9 cellular contexts compared by ENCODE assay signal in genomic region chr1:233326319-233326994, GRCh38. TPM values are rescaled to one million over a fixed set of nuclear protein-coding genes. Genes with fewer than 3 reads are reported as not detected.
A peak's percentile ranks its signal among the peaks of the same experiment; 100 is the strongest.
DNase-seq lines count a peak whose midpoint lies in the region; ATAC-seq and TF ChIP-seq lines count a peak whose summit lies in the region.
"Had no signal": no experiment of that assay in that cellular context is flagged by ENCODE, and none has a peak within 500 bp of the region (broad histone marks: within the 10 kb centered on the region; RNA-seq: fewer than 3 reads in every experiment).

No MANE protein-coding gene starts in this region.

- H3K9me3 ChIP-seq in SK-N-SH (no peaks in the 10 kb centered on the region), OCI-LY7 (ENCODE audit: low read length) (no peaks in the 10 kb centered on the region), prostate gland (no peaks in the 10 kb centered on the region)
- H3K9me3 ChIP-seq: uterus had no signal

- TF ChIP-seq EP300 in SK-N-SH (IDR thresholded peaks at IDR 0.05; ENCODE audit: borderline replicate concordance in 1 of 2, low read depth in 1 of 2, low read length in 1 of 2) = no peak

- intact Hi-C loops in OCI-LY7 (cut with micrococcal nuclease; ENCODE audit: unreplicated experiment) (no loop called here), prostate gland (cut with DNase I) (no loop called here)

- H3F3A ChIP-seq in SK-N-SH (replicated peaks; ENCODE audit: insufficient read depth) = peaks cover 11% of the 10 kb centered on the region

- H3K9me2 ChIP-seq in SK-N-SH (no peaks in the 10 kb centered on the region), OCI-LY7 (ENCODE audit: insufficient read depth, low read length) (no peaks in the 10 kb centered on the region)

- H3K4me3 ChIP-seq in SK-N-SH (ENCODE audit: low read depth in 2 of 2, low read length in 1 of 2) (peak overlapping the region in 1 of 2 experiments; percentile 56; a peak in 1 of 4 replicates), OCI-LY7 (ENCODE audit: low read depth, low read length, poor library complexity, severe bottlenecking) (peak overlapping the region; percentile 58), epithelial cell of esophagus (ENCODE audit: low read length) (peak overlapping the region; percentile 31), prostate gland (peak overlapping the region in 1 of 2 donors; percentile 61)

- DNase-seq in SK-N-SH = no peak
- DNase-seq in OCI-LY7 (ENCODE audit: low spot score) = no peak
- DNase-seq in epithelial cell of esophagus (ENCODE audit: low read depth) = no peak
- DNase-seq in prostate gland (ENCODE audit: low spot score) = no peak
- no peak for DNase-seq in epidermal melanocyte (ENCODE audit: insufficient read length, low spot score)

- TF ChIP-seq RAD21 in SK-N-SH (IDR thresholded peaks at IDR 0.05; ENCODE audit: low read length) = no peak

- no peak for TF ChIP-seq POLR2A in prostate gland (IDR thresholded peaks at IDR 0.05)

- CTCF ChIA-PET in SK-N-SH (lab: Yijun Ruan, JAX) = interaction anchor here (0.7 kb wide), 1 partner anchor 18 kb away, joined by 3 read pairs; no protein-coding TSS in a partner anchor
- CTCF ChIA-PET in OCI-LY7 (lab: Charles Lee; ENCODE audit: unreplicated experiment) = no interaction called here

- H3K4me2 ChIP-seq in SK-N-SH (peak overlapping the region; percentile 70), OCI-LY7 (ENCODE audit: low read length) (peak overlapping the region; percentile 77; the same call in 1 of the 2 replicates)

- peaks cover 0 to 14% of the 10 kb centered on the region in 2 experiments; a peak in 1 of 4 replicates for H3K4me1 ChIP-seq in SK-N-SH (ENCODE audit: control insufficient read depth in 1 of 2, insufficient read depth in 2 of 2, low read depth in 1 of 2, low read length in 1 of 2)
- peaks cover 11% of the 10 kb centered on the region for H3K4me1 ChIP-seq in OCI-LY7 (ENCODE audit: insufficient read depth, low read length, poor library complexity, severe bottlenecking)
- no peaks in the 10 kb centered on the region for H3K4me1 ChIP-seq in prostate gland (replicated peaks)

- H3K27me3 ChIP-seq in SK-N-SH (ENCODE audit: insufficient read depth) (peaks cover 8% of the 10 kb centered on the region), prostate gland (replicated peaks; ENCODE audit: insufficient read depth) (no peaks in the 10 kb centered on the region)

- no peaks in the 10 kb centered on the region for H3K36me3 ChIP-seq in SK-N-SH (replicated peaks in 1 of 2; ENCODE audit: control insufficient read depth in 1 of 2, insufficient read depth in 2 of 2, low read length in 1 of 2)
- H3K36me3 ChIP-seq in OCI-LY7 (ENCODE audit: insufficient read depth, low read length) = no peaks in the 10 kb centered on the region
- no peaks in the 10 kb centered on the region for H3K36me3 ChIP-seq in prostate gland
- H3K36me3 ChIP-seq: uterus had no signal

- H3K79me2 ChIP-seq in SK-N-SH (ENCODE audit: insufficient read depth) (no peaks in the 10 kb centered on the region), OCI-LY7 (ENCODE audit: insufficient read depth, low read depth, low read length) (no peaks in the 10 kb centered on the region)

- 26% methylated on average over 6 of the region's 6 CpGs for WGBS in SK-N-SH (ENCODE audit: low lambda C conversion rate)
- 15% methylated on average over 6 of the region's 6 CpGs for WGBS in prostate gland

- no TSS peak for BruUV-seq in OCI-LY7 (replicated peaks; lab: Mats Ljungman, UMichigan)

- POLR2A ChIA-PET in SK-N-SH (lab: Yijun Ruan, JAX) = no interaction called here
- POLR2A ChIA-PET in OCI-LY7 (lab: Charles Lee) = interaction anchor here (0.5 to 0.6 kb wide), 2 partner anchors 13 to 47 kb away, joined by 3 read pairs; no protein-coding TSS in a partner anchor

- H2AFZ ChIP-seq in SK-N-SH (ENCODE audit: low read depth) (no peak overlapping the region), OCI-LY7 (ENCODE audit: low read length) (no peak overlapping the region)

- H3K27ac ChIP-seq in SK-N-SH (ENCODE audit: low read depth in 2 of 2, low read length in 1 of 2) = no peak overlapping the region; a peak in 1 of 4 replicates
- no peak overlapping the region for H3K27ac ChIP-seq in OCI-LY7 (ENCODE audit: low read depth, low read length, poor library complexity, severe bottlenecking)
- peak overlapping the region; percentile 75 to 76 for H3K27ac ChIP-seq in prostate gland

- TF ChIP-seq CTCF in SK-N-SH (IDR thresholded peaks at IDR 0.05) (no peak), OCI-LY7 (conservative IDR thresholded peaks at IDR 0.05; ENCODE audit: low read length) (no peak), epithelial cell of esophagus (IDR thresholded peaks at IDR 0.05; ENCODE audit: insufficient read depth, low read depth, low read length, missing control alignments) (no peak), prostate gland (IDR thresholded peaks at IDR 0.05) (no peak)

- H3K9ac ChIP-seq in SK-N-SH = no peak overlapping the region

- no peaks in the 10 kb centered on the region for H4K20me1 ChIP-seq in SK-N-SH (ENCODE audit: insufficient read depth)
- no peaks in the 10 kb centered on the region for H4K20me1 ChIP-seq in OCI-LY7 (ENCODE audit: insufficient read depth, low read length)

- ATAC-seq in SK-N-SH treated with all-trans-retinoic acid at 6 μM for 48 hours = no peak
- ATAC-seq in HG02852 (IDR thresholded peaks at IDR 0.05; ENCODE audit: unreplicated experiment) = no peak
- no peak for ATAC-seq in HG02588 (IDR thresholded peaks at IDR 0.05; ENCODE audit: unreplicated experiment)

TF ChIP-seq in SK-N-SH, 30 proteins besides CTCF, POLR2A, EP300 and RAD21 (continues in another document):
- TF ChIP-seq NFIC (IDR thresholded peaks at IDR 0.05; ENCODE audit: borderline replicate concordance) (no peak), IRF3 (IDR thresholded peaks at IDR 0.05; ENCODE audit: low read depth, low read length) (no peak), MAX (IDR thresholded peaks at IDR 0.05; ENCODE audit: low read depth) (no peak), GABPA (IDR thresholded peaks at IDR 0.05; ENCODE audit: low read depth) (no peak), EZH2phosphoT487 (IDR thresholded peaks at IDR 0.05; ENCODE audit: borderline replicate concordance, low read depth) (no peak), FOXM1 (IDR thresholded peaks at IDR 0.05; ENCODE audit: low read depth) (no peak), GATA2 (CRISPR knock-in tag; IDR thresholded peaks at IDR 0.05) (no peak), ELF1 (IDR thresholded peaks at IDR 0.05) (no peak), SIN3A (IDR thresholded peaks at IDR 0.05; ENCODE audit: borderline replicate concordance, low read depth, low read length) (no peak), CHD2 (IDR thresholded peaks at IDR 0.05; ENCODE audit: low read length, partially characterized antibody) (no peak), MXI1 (IDR thresholded peaks at IDR 0.05; ENCODE audit: low read depth, low read length) (no peak)

TF ChIP-seq in SK-N-SH treated with all-trans-retinoic acid at 6 μM for 48 hours, 23 proteins besides CTCF, POLR2A, EP300 and RAD21:
- TF ChIP-seq ZFP3 (CRISPR knock-in tag; IDR thresholded peaks at IDR 0.05) (no peak), BACH2 (CRISPR knock-in tag; IDR thresholded peaks at IDR 0.05; ENCODE audit: borderline replicate concordance) (no peak), ESRRG (CRISPR knock-in tag; IDR thresholded peaks at IDR 0.05) (no peak), TCF4 (CRISPR knock-in tag; IDR thresholded peaks at IDR 0.05; ENCODE audit: borderline replicate concordance) (no peak), ZC3H10 (CRISPR knock-in tag; IDR thresholded peaks at IDR 0.05) (no peak), PATZ1 (CRISPR knock-in tag; IDR thresholded peaks at IDR 0.05; ENCODE audit: borderline replicate concordance) (no peak), ZFP30 (CRISPR knock-in tag; IDR thresholded peaks at IDR 0.05) (no peak), ZNF70 (CRISPR knock-in tag; IDR thresholded peaks at IDR 0.05) (no peak), ISL1 (CRISPR knock-in tag; IDR thresholded peaks at IDR 0.05) (no peak), CREB5 (CRISPR knock-in tag; IDR thresholded peaks at IDR 0.05; ENCODE audit: low read depth) (no peak)

RNA-seq across cellular contexts. Expression of gene MAP3K21, which starts 1.1 kb away (rescaled TPM):
- 0.33 and 0.42 TPM in 2 replicates for polyA plus RNA-seq in SK-N-SH (2012; rRNA removed)
- 0.37 and 0.39 TPM in 2 replicates for polyA plus RNA-seq in SK-N-SH (2012; cell fraction: cytosol; rRNA removed)
- polyA plus RNA-seq in SK-N-SH (2012; cell fraction: nucleus; rRNA removed) = 0.61 and 0.82 TPM in 2 replicates
- 0.75 and 1.3 TPM in 2 replicates for total RNA-seq in OCI-LY7 (2014; rRNA removed; shearing (Covaris generic))
- total RNA-seq in OCI-LY7 (2022) = 1.8 and 2.2 TPM in 2 replicates
- total RNA-seq in prostate gland = 10 to 100 TPM in 1 of 2 donors, 1 to 10 TPM in 1; 4.7 to 76.1 TPM

RNA-seq across cellular contexts. Expression of gene PCNX2, which starts 30.9 kb away (rescaled TPM):
- polyA plus RNA-seq in SK-N-SH (2012; rRNA removed) = 10.6 and 11.2 TPM in 2 replicates
- 7.6 and 8.3 TPM in 2 replicates for polyA plus RNA-seq in SK-N-SH (2012; cell fraction: cytosol; rRNA removed)
- polyA plus RNA-seq in SK-N-SH (2012; cell fraction: nucleus; rRNA removed) = 37.9 and 43.7 TPM in 2 replicates
- total RNA-seq in OCI-LY7 (2014; rRNA removed; shearing (Covaris generic)) = 16.4 and 17.1 TPM in 2 replicates
- 26.9 and 30.6 TPM in 2 replicates for total RNA-seq in OCI-LY7 (2022)
- total RNA-seq in prostate gland = 10 to 100 TPM in 1 of 2 donors, 1 to 10 TPM in 1; 8.4 to 23.2 TPM

Comparison
In these comparisons a context has a peak if more than half of its experiments do, and no peak if none do; other contexts are left out.
1. H3K27ac ChIP-seq: peak in prostate gland (2 of 2); none in SK-N-SH (0 of 2) and OCI-LY7 (single experiment).